In genomic region chr9:96858018-96858573, GRCh38 we compare ENCODE assay signal across 15 cellular contexts. TPM values are rescaled to one million over a fixed set of nuclear protein-coding genes. Genes with fewer than 3 reads are reported as not detected.
A peak's percentile ranks its signal among the peaks of the same experiment; 100 is the strongest.
DNase-seq lines count a peak whose midpoint lies in the region; ATAC-seq, FAIRE-seq and TF ChIP-seq lines count a peak whose summit lies in the region.
"Had no signal": no experiment of that assay in that cellular context is flagged by ENCODE, and none has a peak within 500 bp of the region (broad histone marks: within the 10 kb centered on the region; RNA-seq: fewer than 3 reads in every experiment).

No MANE protein-coding gene starts in this region.

- H3K4me2 ChIP-seq in Loucy (ENCODE audit: low read depth, low read length, poor library complexity, severe bottlenecking) (peak overlapping the region; percentile 28), astrocyte (ENCODE audit: low read length) (peak overlapping the region; percentile 51)

- H3K9ac ChIP-seq in Loucy (ENCODE audit: low read depth, low read length, poor library complexity, severe bottlenecking) (no peak overlapping the region), astrocyte (ENCODE audit: low read length) (no peak overlapping the region)

- DNase-seq in Daoy (ENCODE audit: low read depth) (peak; percentile 87), astrocyte (ENCODE audit: low read depth) (peak; percentile 71), left lung (no peak), LoVo (ENCODE audit: low spot score) (no peak), NCI-H2171 (lab: John Stamatoyannopoulos, UW) (no peak), COR-L47 (lab: John Stamatoyannopoulos, UW) (no peak), activated gamma-delta T cell treated with Interleukin-2 at 50 U/mL for 16 hours (no peak)
- DNase-seq: activated CD4-positive, alpha-beta T cell treated with anti-CD3 and anti-CD28 coated beads, Interleukin-2, amount 10 ng/mL, durations not matched to agents 7 days and 5 days; activated naive CD4-positive, alpha-beta T cell treated with anti-CD3 and anti-CD28 coated beads, Interleukin-2, amount 10 ng/mL, durations not matched to agents 7 days and 5 days; Kasumi-1 had no signal

- H3K9me3 ChIP-seq in Loucy (ENCODE audit: insufficient read depth, low read depth, low read length) (no peaks in the 10 kb centered on the region), astrocyte (ENCODE audit: insufficient read depth, low read depth, low read length) (no peaks in the 10 kb centered on the region), left lung (no peaks in the 10 kb centered on the region)
- H3K9me3 ChIP-seq: SJSA1 had no signal

- FAIRE-seq in astrocyte (lab: Jason Lieb, UNC), result no peak
- FAIRE-seq: GM12878 had no signal

- H3K9me3 Mint-ChIP-seq in astrocyte (ENCODE audit: unreplicated experiment), result no peaks in the 10 kb centered on the region
- H3K9me3 Mint-ChIP-seq: activated CD4-positive, alpha-beta T cell treated with anti-CD3 and anti-CD28 coated beads, Interleukin-2, amount 10 ng/mL, durations not matched to agents 7 days and 5 days; activated naive CD4-positive, alpha-beta T cell treated with anti-CD3 and anti-CD28 coated beads, Interleukin-2, amount 10 ng/mL, durations not matched to agents 7 days and 5 days; CD14-positive monocyte had no signal

- H3K4me1 Mint-ChIP-seq in astrocyte (ENCODE audit: low read depth, unreplicated experiment), result peaks cover 34% of the 10 kb centered on the region

- no peaks in the 10 kb centered on the region for H3K36me3 ChIP-seq in Loucy (ENCODE audit: insufficient read depth, low read length)
- no peaks in the 10 kb centered on the region for H3K36me3 ChIP-seq in astrocyte (ENCODE audit: insufficient read depth, low read length)
- no peaks in the 10 kb centered on the region for H3K36me3 ChIP-seq in left lung
- H3K36me3 ChIP-seq: SJSA1 had no signal

- no peak overlapping the region for H3K4me3 ChIP-seq in Loucy (ENCODE audit: low read length, poor library complexity, severe bottlenecking)
- no peak overlapping the region for H3K4me3 ChIP-seq in astrocyte (ENCODE audit: insufficient read depth, low read depth, low read length)
- H3K4me3 ChIP-seq in left lung, result no peak overlapping the region
- H3K4me3 ChIP-seq: GM12878, SJSA1 had no signal

- no peaks in the 10 kb centered on the region for H3K27me3 Mint-ChIP-seq in astrocyte (ENCODE audit: low read depth, unreplicated experiment)

- H3K4me1 ChIP-seq in Loucy (ENCODE audit: insufficient read depth, low read length, poor library complexity, severe bottlenecking) (peaks cover 25% of the 10 kb centered on the region), astrocyte (ENCODE audit: insufficient read depth, low read length) (peaks cover 22% of the 10 kb centered on the region), left lung (peaks cover 6 to 13% of the 10 kb centered on the region in 2 donors)

- peak; percentile 7 for ATAC-seq in left lung
- ATAC-seq: GM12878, HCT116 had no signal

- H3K27ac ChIP-seq in astrocyte (ENCODE audit: low read depth, low read length) (no peak overlapping the region), left lung (no peak overlapping the region)
- H3K27ac ChIP-seq: SJSA1 had no signal

- H3F3A ChIP-seq in Loucy (ENCODE audit: low read depth), result 0 out of 2 replicates have a peak, but pooled peaks cover 4% of the 10 kb centered on the region

- H2AFZ ChIP-seq in Loucy (ENCODE audit: low read length) (no peak overlapping the region), astrocyte (ENCODE audit: low read depth, low read length) (no peak overlapping the region)

- no peaks in the 10 kb centered on the region for H3K9me2 ChIP-seq in Loucy (replicated peaks; ENCODE audit: low read depth, low read length)

- intact Hi-C loops in left lung (cut with DNase I), result loop anchor here in 1 of 2 donors (5.0 kb wide), 1 partner anchor 539 kb away; no protein-coding TSS in a partner anchor

- H3K27me3 ChIP-seq in Loucy (ENCODE audit: insufficient read depth, low read length, poor library complexity, severe bottlenecking) (no peaks in the 10 kb centered on the region), astrocyte (ENCODE audit: insufficient read depth, low read length) (no peaks in the 10 kb centered on the region), left lung (peaks cover 0 to 16% of the 10 kb centered on the region in 2 donors)

- TF ChIP-seq CTCF in Loucy (conservative IDR thresholded peaks at IDR 0.05; ENCODE audit: low read length), result no peak
- TF ChIP-seq CTCF in astrocyte (IDR thresholded peaks at IDR 0.05; ENCODE audit: insufficient read depth, low read depth, low read length), result no peak
- no peak for TF ChIP-seq CTCF in left lung (IDR thresholded peaks at IDR 0.05)

- H3K4me3 Mint-ChIP-seq in astrocyte (ENCODE audit: unreplicated experiment), result peak overlapping the region; percentile 46
- H3K4me3 Mint-ChIP-seq: activated CD4-positive, alpha-beta T cell treated with anti-CD3 and anti-CD28 coated beads, Interleukin-2, amount 10 ng/mL, durations not matched to agents 7 days and 5 days; activated naive CD4-positive, alpha-beta T cell treated with anti-CD3 and anti-CD28 coated beads, Interleukin-2, amount 10 ng/mL, durations not matched to agents 7 days and 5 days; CD14-positive monocyte had no signal

- no peaks in the 10 kb centered on the region for H3K36me3 Mint-ChIP-seq in astrocyte (ENCODE audit: low read depth, unreplicated experiment)
- H3K36me3 Mint-ChIP-seq: CD14-positive monocyte had no signal

- H3K79me2 ChIP-seq in Loucy (ENCODE audit: insufficient read depth, low read length), result peaks cover 10% of the 10 kb centered on the region
- H3K79me2 ChIP-seq in astrocyte (ENCODE audit: insufficient read depth, low read length), result peaks cover 8% of the 10 kb centered on the region

- peak overlapping the region; percentile 67 for H3K27ac Mint-ChIP-seq in astrocyte (ENCODE audit: unreplicated experiment)
- H3K27ac Mint-ChIP-seq: activated CD4-positive, alpha-beta T cell treated with anti-CD3 and anti-CD28 coated beads, Interleukin-2, amount 10 ng/mL, durations not matched to agents 7 days and 5 days; activated naive CD4-positive, alpha-beta T cell treated with anti-CD3 and anti-CD28 coated beads, Interleukin-2, amount 10 ng/mL, durations not matched to agents 7 days and 5 days; CD14-positive monocyte had no signal

- H4K20me1 ChIP-seq in Loucy (ENCODE audit: insufficient read depth, low read length, poor library complexity, severe bottlenecking) (no peaks in the 10 kb centered on the region), astrocyte (ENCODE audit: insufficient read depth, low read length) (peaks cover 7% of the 10 kb centered on the region)

RNA-seq across cellular contexts. Expression of gene ZNF782, which starts 3.8 kb away (rescaled TPM):
- 1.9 and 2.1 TPM in 2 replicates for total RNA-seq in Daoy (2014; rRNA removed; shearing (Covaris generic))
- 2.7 and 3.3 TPM in 2 replicates for total RNA-seq in astrocyte
- total RNA-seq in left lung, result 1 to 10 TPM; 3.8 to 3.9 TPM

Comparison
In these comparisons a context has a peak if more than half of its experiments do, and no peak if none do; other contexts are left out.
1. DNase-seq: peak in Daoy (single experiment) and astrocyte (single experiment); none in left lung (0 of 2), LoVo (single experiment), NCI-H2171 (single experiment), COR-L47 (single experiment) and activated gamma-delta T cell treated with Interleukin-2 at 50 U/mL for 16 hours (single experiment).